34 cellular contexts compared by ENCODE assay signal in the genomic region with DNA sequence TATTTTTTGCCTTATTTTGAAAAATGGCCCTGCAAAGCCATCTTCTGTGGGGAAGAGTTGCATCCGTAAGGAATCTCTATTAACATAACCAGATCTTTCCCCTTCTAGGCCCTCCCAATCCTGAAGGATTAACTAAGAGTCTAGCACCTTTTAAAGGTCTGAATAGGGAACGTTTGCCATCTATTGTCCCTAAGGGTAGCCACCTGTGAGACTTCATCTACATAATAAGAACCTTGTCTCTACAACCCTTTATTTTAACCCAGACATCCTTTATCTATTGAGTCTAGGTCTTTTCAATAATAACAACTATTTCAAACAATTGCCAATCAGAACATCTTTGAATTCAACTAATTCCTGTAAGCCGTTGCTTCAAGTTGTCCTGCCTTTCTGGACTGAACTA. TPM values are rescaled to one million over a fixed set of nuclear protein-coding genes. Genes with fewer than 3 reads are reported as not detected.
"Had no signal": no experiment of that assay in that cellular context is flagged by ENCODE, and none has a peak within 500 bp of the region (broad histone marks: within the 10 kb centered on the region; RNA-seq: fewer than 3 reads in every experiment).

No MANE protein-coding gene starts in this region.

- H3K9me3 ChIP-seq: esophagus squamous epithelium, heart right ventricle, mucosa of descending colon, prostate gland, right atrium auricular region, suprapubic skin, transverse colon, upper lobe of right lung, vagina had no signal

- H3K4me3 Mint-ChIP-seq: memory B cell; mesothelial cell of epicardium; nephron; stimulated activated naive CD8-positive, alpha-beta T cell treated with anti-CD3 and anti-CD28 coated beads, Interleukin-15, amount 100 ng/mL, for 72 hours had no signal

- H3K36me3 Mint-ChIP-seq: memory B cell, mesothelial cell of epicardium, naive B cell had no signal

- DNase-seq: dermis blood vessel endothelial cell; effector memory CD4-positive, alpha-beta T cell; erythroblast; esophagus squamous epithelium; foreskin melanocyte; glutamatergic neuron; heart right ventricle; hippocampal formation; kidney; mucosa of descending colon; naive B cell; nucleus accumbens; stimulated activated CD4-positive, alpha-beta T cell treated with anti-CD3 and anti-CD28 coated beads, Interleukin-12 subunit alpha, Interleukin-12 subunit beta, amount 100 ng/mL, for 4 hours; stimulated activated CD4-positive, alpha-beta T cell treated with anti-CD3 and anti-CD28 coated beads, Interleukin-1b, Interleukin-23, amount 100 ng/mL, for 48 hours; stimulated activated CD4-positive, alpha-beta T cell treated with anti-CD3 and anti-CD28 coated beads, Interleukin-4, amount 100 ng/mL, for 1 hour; stimulated activated CD8-positive, alpha-beta memory T cell treated with anti-CD3 and anti-CD28 coated beads, Interleukin-4, amount 100 ng/mL, for 48 hours; stimulated activated naive CD4-positive, alpha-beta T cell; stimulated activated naive CD8-positive, alpha-beta T cell treated with anti-CD3 and anti-CD28 coated beads, Interleukin-15, amount 100 ng/mL, for 72 hours; transverse colon; upper lobe of right lung had no signal

- H3K27me3 ChIP-seq: esophagus squamous epithelium, heart right ventricle, right atrium auricular region, transverse colon, upper lobe of right lung, vagina had no signal

- H3K4me2 ChIP-seq: smooth muscle cell had no signal

- H3K9me3 Mint-ChIP-seq: memory B cell; mesothelial cell of epicardium; naive B cell; nephron; stimulated activated naive CD8-positive, alpha-beta T cell treated with anti-CD3 and anti-CD28 coated beads, Interleukin-15, amount 100 ng/mL, for 72 hours had no signal

- H3K4me1 Mint-ChIP-seq: nephron; stimulated activated naive CD8-positive, alpha-beta T cell treated with anti-CD3 and anti-CD28 coated beads, Interleukin-15, amount 100 ng/mL, for 72 hours had no signal

- H3K27me3 Mint-ChIP-seq: stimulated activated naive CD8-positive, alpha-beta T cell treated with anti-CD3 and anti-CD28 coated beads, Interleukin-15, amount 100 ng/mL, for 72 hours had no signal

- H3K27ac Mint-ChIP-seq: memory B cell; mesothelial cell of epicardium; naive B cell; nephron; stimulated activated naive CD8-positive, alpha-beta T cell treated with anti-CD3 and anti-CD28 coated beads, Interleukin-15, amount 100 ng/mL, for 72 hours had no signal

- H3K27ac ChIP-seq: coronary artery, esophagus squamous epithelium, heart right ventricle, prostate gland, right atrium auricular region, suprapubic skin, transverse colon, upper lobe of right lung, vagina had no signal

- H3K4me3 ChIP-seq: coronary artery, esophagus squamous epithelium, heart right ventricle, lung, mucosa of descending colon, prostate gland, right atrium auricular region, smooth muscle cell, suprapubic skin, transverse colon, upper lobe of right lung, vagina had no signal

- H3K36me3 ChIP-seq: esophagus squamous epithelium, heart right ventricle, prostate gland, right atrium auricular region, suprapubic skin, transverse colon, upper lobe of right lung, vagina had no signal

- H3K4me1 ChIP-seq: esophagus squamous epithelium, prostate gland, right atrium auricular region, suprapubic skin, transverse colon, upper lobe of right lung, vagina had no signal

RNA-seq across cellular contexts. Expression of gene EDDM3B, which starts 4.4 kb away (rescaled TPM):
- total RNA-seq: dermis blood vessel endothelial cell, esophagus squamous epithelium, heart right ventricle, kidney, left lobe of liver, liver, lung, mesothelial cell of epicardium, mucosa of descending colon, osteocyte, prostate gland, right atrium auricular region, sciatic nerve, smooth muscle cell, suprapubic skin, transverse colon, upper lobe of right lung, vagina had no signal
- polyA plus RNA-seq: heart right ventricle, liver, smooth muscle cell had no signal

RNA-seq across cellular contexts. Expression of gene RNASE6, which starts 8.4 kb away (rescaled TPM):
- total RNA-seq: osteocyte had no signal
- polyA plus RNA-seq: smooth muscle cell had no signal

RNA-seq across cellular contexts. Expression of gene EDDM3A, which starts 27.0 kb away (rescaled TPM):
- total RNA-seq: dermis blood vessel endothelial cell, esophagus squamous epithelium, heart right ventricle, kidney, left lobe of liver, liver, lung, mesothelial cell of epicardium, mucosa of descending colon, osteocyte, prostate gland, right atrium auricular region, sciatic nerve, smooth muscle cell, suprapubic skin, transverse colon, upper lobe of right lung, vagina had no signal
- polyA plus RNA-seq: heart right ventricle, liver, lung, smooth muscle cell had no signal

RNA-seq across cellular contexts. Expression of gene RNASE1, which starts 30.0 kb away (rescaled TPM):
- total RNA-seq: osteocyte had no signal
